28 cellular contexts compared by ENCODE assay signal in the genomic region with DNA sequence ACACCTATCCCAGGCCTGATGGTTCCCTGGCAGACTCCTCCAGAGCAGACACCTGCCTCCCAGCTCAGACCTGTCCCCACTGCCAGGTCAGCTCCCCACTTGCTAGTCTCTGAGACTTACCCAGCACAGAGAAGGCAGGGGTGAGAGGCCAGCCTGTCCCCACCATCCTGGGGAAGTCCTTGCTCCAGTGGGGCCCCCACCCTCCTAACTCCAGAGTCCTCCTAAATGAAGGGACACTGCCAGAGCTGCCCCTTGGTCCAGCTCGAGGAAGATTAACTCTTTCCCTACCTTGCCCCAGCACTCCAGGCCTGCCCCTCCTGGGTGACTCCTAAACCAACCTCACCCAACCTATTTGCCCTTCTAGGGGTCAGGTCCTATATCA. TPM values are rescaled to one million over a fixed set of nuclear protein-coding genes. Genes with fewer than 3 reads are reported as not detected.
DNase-seq lines count a peak whose midpoint lies in the region; ATAC-seq and TF ChIP-seq lines count a peak whose summit lies in the region.
"Had no signal": no experiment of that assay in that cellular context is flagged by ENCODE, and none has a peak within 500 bp of the region (broad histone marks: within the 10 kb centered on the region; RNA-seq: fewer than 3 reads in every experiment).

No MANE protein-coding gene starts in this region.

- CTCF ChIA-PET in A673 (lab: Charles Lee) (interaction anchor here (1.3 kb wide), 1 partner anchor 248 kb away, joined by 3 read pairs; no protein-coding TSS in a partner anchor), WTC11 (lab: Charles Lee) (interaction anchor here (0.6 to 4.3 kb wide), 24 partner anchors 9 to 248 kb away, joined by 3 to 65 read pairs (median 4); a partner anchor contains a TSS)

- H3K4me1 ChIP-seq in A673 (ENCODE audit: insufficient read depth, low read length, poor library complexity, severe bottlenecking) = peaks cover 12% of the 10 kb centered on the region
- H3K4me1 ChIP-seq in BE2C = peaks cover 32% of the 10 kb centered on the region
- H3K4me1 ChIP-seq: testis had no signal

- 0 out of 2 replicates have a peak overlapping the region, but pooled peaks have one; percentile 3 for H3K4me3 Mint-ChIP-seq in WTC11
- H3K4me3 Mint-ChIP-seq: activated CD4-positive, alpha-beta T cell treated with anti-CD3 and anti-CD28 coated beads for 36 hours; T-helper 1 cell treated with Interleukin-12 subunit alpha and Interleukin-12 subunit beta and Interleukin-4 antibody, amounts not matched to agents 30 μg/mL and 1 μg/mL, for 36 hours had no signal

- ATAC-seq in WTC11 = no peak
- ATAC-seq: activated CD4-positive, alpha-beta T cell treated with anti-CD3 and anti-CD28 coated beads for 36 hours had no signal

- no peaks in the 10 kb centered on the region for H3K36me3 ChIP-seq in A673 (ENCODE audit: insufficient read depth, low read length, poor library complexity, severe bottlenecking)
- H3K36me3 ChIP-seq in BE2C = no peaks in the 10 kb centered on the region
- H3K36me3 ChIP-seq: cardiac muscle cell, uterus had no signal

- no peaks in the 10 kb centered on the region for H3K36me3 Mint-ChIP-seq in WTC11
- H3K36me3 Mint-ChIP-seq: CD4-positive, CD25-positive, alpha-beta regulatory T cell; naive B cell had no signal

- H3K9me3 ChIP-seq in A673 (ENCODE audit: low read depth, low read length, poor library complexity, severe bottlenecking) (no peaks in the 10 kb centered on the region), BE2C (no peaks in the 10 kb centered on the region)
- H3K9me3 ChIP-seq: testis, uterus had no signal

- POLR2A ChIA-PET in A673 (lab: Charles Lee; ENCODE audit: low non-redundant PET) = no interaction called here
- POLR2A ChIA-PET in WTC11 (lab: Charles Lee) = no interaction called here

- TF ChIP-seq CTCF in A673 (conservative IDR thresholded peaks at IDR 0.05; ENCODE audit: low read depth, low read length) = no peak
- TF ChIP-seq CTCF in WTC11 (IDR thresholded peaks at IDR 0.05) = no peak
- TF ChIP-seq CTCF in BE2C (IDR thresholded peaks at IDR 0.05; ENCODE audit: low read depth, low read length) = no peak

- intact Hi-C loops in A673 (cut with micrococcal nuclease; ENCODE audit: unreplicated experiment) = loop anchor here (5.0 kb wide), 1 partner anchor 101 kb away; no protein-coding TSS in a partner anchor

- H3K9me3 Mint-ChIP-seq in WTC11 = no peaks in the 10 kb centered on the region
- H3K9me3 Mint-ChIP-seq: CD4-positive, CD25-positive, alpha-beta regulatory T cell; naive B cell; T-helper 1 cell treated with Interleukin-12 subunit alpha and Interleukin-12 subunit beta and Interleukin-4 antibody, amounts not matched to agents 30 μg/mL and 1 μg/mL, for 36 hours had no signal

- H3K27ac Mint-ChIP-seq in WTC11 = no peak overlapping the region
- H3K27ac Mint-ChIP-seq: activated CD4-positive, alpha-beta T cell treated with anti-CD3 and anti-CD28 coated beads for 36 hours; T-helper 1 cell treated with Interleukin-12 subunit alpha and Interleukin-12 subunit beta and Interleukin-4 antibody, amounts not matched to agents 30 μg/mL and 1 μg/mL, for 36 hours had no signal

- peaks cover 31% of the 10 kb centered on the region for H3K27me3 Mint-ChIP-seq in WTC11 (ENCODE audit: low read depth)
- H3K27me3 Mint-ChIP-seq: CD4-positive, CD25-positive, alpha-beta regulatory T cell had no signal

- no peak for DNase-seq in A673 (ENCODE audit: low spot score)
- DNase-seq in GM03348 (ENCODE audit: low spot score) = peak; percentile 5
- no peak for DNase-seq in WTC11 (ENCODE audit: low spot score)
- peak; percentile 24 for DNase-seq in islet precursor cell
- no peak for DNase-seq in 8988T
- DNase-seq in T-helper 9 cell = no peak
- DNase-seq in amniotic stem cell (lab: John Stamatoyannopoulos, UW) = no peak
- DNase-seq in BE2C = no peak
- DNase-seq: activated CD4-positive, alpha-beta T cell treated with anti-CD3 and anti-CD28 coated beads for 36 hours; activated naive CD4-positive, alpha-beta T cell treated with anti-CD3 and anti-CD28 coated beads, Interleukin-2, amount 50 U/mL, for 16 hours; CD4-positive, CD25-positive, alpha-beta regulatory T cell; IMR-90; naive B cell; NCI-H1105; NCI-H2029; NCI-H2227 treated with DMSO at 0.1 percent for 48 hours; NCI-H69; stimulated activated CD4-positive, alpha-beta T cell treated with anti-CD3 and anti-CD28 coated beads, Interleukin-12 subunit alpha, Interleukin-12 subunit beta, amount 100 ng/mL, for 4 hours; stimulated activated CD4-positive, alpha-beta T cell treated with anti-CD3 and anti-CD28 coated beads, Interleukin-4, amount 100 ng/mL, for 4 hours; stimulated activated naive CD4-positive, alpha-beta T cell treated with Interleukin-2 at 50 U/mL for 16 hours; testis; uterus had no signal

- peaks cover 2% of the 10 kb centered on the region; the same call in 1 of the 2 replicates for H3K4me1 Mint-ChIP-seq in WTC11

- no TSS peak for BruUV-seq in A673 (replicated peaks; lab: Mats Ljungman, UMichigan)

- H3K27ac ChIP-seq in A673 (ENCODE audit: low read depth, low read length, poor library complexity, severe bottlenecking) = no peak overlapping the region
- H3K27ac ChIP-seq: cardiac muscle cell, testis, uterus had no signal

- peak overlapping the region; percentile 40 for H3K4me3 ChIP-seq in A673 (ENCODE audit: low read depth, low read length, poor library complexity, severe bottlenecking)
- H3K4me3 ChIP-seq in BE2C (ENCODE audit: low read depth, low read length) = no peak overlapping the region
- H3K4me3 ChIP-seq: cardiac muscle cell, testis, uterus had no signal

- no peaks in the 10 kb centered on the region for H3K27me3 ChIP-seq in A673 (replicated peaks; ENCODE audit: insufficient read depth, low read depth, low read length, poor library complexity)
- no peaks in the 10 kb centered on the region for H3K27me3 ChIP-seq in BE2C
- H3K27me3 ChIP-seq: testis, uterus had no signal

TF ChIP-seq in WTC11, 78 proteins besides CTCF, POLR2A, EP300 and RAD21:
- TF ChIP-seq, protein P1, sequence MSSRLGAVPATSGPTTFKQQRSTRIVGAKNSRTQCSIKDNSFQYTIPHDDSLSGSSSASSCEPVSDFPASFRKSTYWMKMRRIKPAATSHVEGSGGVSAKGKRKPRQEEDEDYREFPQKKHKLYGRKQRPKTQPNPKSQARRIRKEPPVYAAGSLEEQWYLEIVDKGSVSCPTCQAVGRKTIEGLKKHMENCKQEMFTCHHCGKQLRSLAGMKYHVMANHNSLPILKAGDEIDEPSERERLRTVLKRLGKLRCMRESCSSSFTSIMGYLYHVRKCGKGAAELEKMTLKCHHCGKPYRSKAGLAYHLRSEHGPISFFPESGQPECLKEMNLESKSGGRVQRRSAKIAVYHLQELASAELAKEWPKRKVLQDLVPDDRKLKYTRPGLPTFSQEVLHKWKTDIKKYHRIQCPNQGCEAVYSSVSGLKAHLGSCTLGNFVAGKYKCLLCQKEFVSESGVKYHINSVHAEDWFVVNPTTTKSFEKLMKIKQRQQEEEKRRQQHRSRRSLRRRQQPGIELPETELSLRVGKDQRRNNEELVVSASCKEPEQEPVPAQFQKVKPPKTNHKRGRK (CRISPR knock-in tag; IDR thresholded peaks at IDR 0.05; ENCODE audit: borderline replicate concordance) = no peak

RNA-seq across cellular contexts. Expression of a gene that starts 30.4 kb away (rescaled TPM):
- total RNA-seq in A673 (2021) (88.9 and 99.6 TPM in 2 replicates), WTC11 (2021) (4.2 to 5.4 TPM (median 4.5 TPM) in 3 replicates)
- polyA plus RNA-seq in BE2C (2012; ENCODE audit: insufficient read depth, insufficient read length, low read depth) = 65.0 TPM
- polyA plus RNA-seq: CD4-positive, CD25-positive, alpha-beta regulatory T cell had no signal

RNA-seq across cellular contexts. Expression of a gene that starts 35.9 kb away (rescaled TPM):
- total RNA-seq in A673 (2021) (0.26 and 1.3 TPM in 2 replicates), WTC11 (2021) (0.31 to 0.64 TPM (median 0.57 TPM) in 3 replicates)
- not detected for polyA plus RNA-seq in BE2C (2012; ENCODE audit: insufficient read depth, insufficient read length, low read depth)
- total RNA-seq: cardiac muscle cell, dermis microvascular lymphatic vessel endothelial cell, endothelial cell of umbilical vein, H4, IMR-90 had no signal
- polyA plus RNA-seq: AG04450, cardiac muscle cell, endothelial cell of umbilical vein, IMR-90 had no signal

Comparison
In these comparisons a context has a peak if more than half of its experiments do, and no peak if none do; other contexts are left out.
1. DNase-seq: peak in GM03348 (single experiment) and islet precursor cell (single experiment); none in A673 (single experiment), WTC11 (single experiment), 8988T (single experiment), T-helper 9 cell (single experiment), amniotic stem cell (single experiment) and BE2C (single experiment).
2. RNA of a gene that starts 30.4 kb away (total RNA-seq): 88.9 to 99.6 TPM in A673; 4.2 to 5.4 TPM in WTC11; every median in the first group is over 10 times any median in the second.